29 cellular contexts compared by ENCODE assay signal in the genomic region with DNA sequence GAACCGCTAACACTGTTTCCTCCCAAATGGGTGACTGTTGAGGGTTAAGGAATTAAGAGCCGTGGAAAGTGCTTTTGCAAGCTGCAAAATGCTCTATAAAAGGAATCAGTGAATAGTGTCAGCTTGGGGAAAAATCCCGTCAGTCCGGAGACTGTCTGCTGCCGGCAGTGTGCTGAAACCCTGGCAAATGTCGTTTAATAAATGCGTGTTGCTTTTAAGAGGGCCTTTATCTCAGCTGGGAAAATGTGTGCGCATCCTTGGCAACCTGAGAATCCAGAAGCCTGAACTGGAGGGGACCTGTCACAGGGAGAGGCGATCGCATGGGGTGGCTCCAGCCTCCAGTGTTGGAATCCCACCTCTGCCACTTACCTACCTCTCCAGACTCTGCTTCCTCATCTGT.
"Had no signal": no experiment of that assay in that cellular context is flagged by ENCODE, and none has a peak within 500 bp of the region (broad histone marks: within the 10 kb centered on the region; RNA-seq: fewer than 3 reads in every experiment).

No MANE protein-coding gene starts in this region.

- H3K4me1 ChIP-seq: thyroid gland had no signal

- H3K36me3 Mint-ChIP-seq: immature natural killer cell; mesothelial cell of epicardium; naive B cell; natural killer cell treated with Interleukin-12 subunit alpha and Interleukin-12 subunit beta and Interleukin-15 and Interleukin-18, amount 100 ng/mL, for 72 hours; stimulated activated effector memory CD8-positive, alpha-beta T cell treated with anti-CD3 and anti-CD28 coated beads, Interleukin-12 subunit alpha, Interleukin-12 subunit beta, amount 100 ng/mL, for 72 hours had no signal

- H3K4me3 ChIP-seq: coronary artery, esophagus squamous epithelium, lower lobe of right lung, mucosa of descending colon, ovary, psoas muscle, sigmoid colon, suprapubic skin, thyroid gland, vagina had no signal

- H3K27ac Mint-ChIP-seq: effector memory CD8-positive, alpha-beta T cell; immature natural killer cell; mesothelial cell of epicardium; natural killer cell treated with Interleukin-12 subunit alpha and Interleukin-12 subunit beta and Interleukin-15 and Interleukin-18, amount 100 ng/mL, for 72 hours; stimulated activated effector memory CD8-positive, alpha-beta T cell treated with anti-CD3 and anti-CD28 coated beads, Interleukin-12 subunit alpha, Interleukin-12 subunit beta, amount 100 ng/mL, for 72 hours; stimulated activated naive CD8-positive, alpha-beta T cell treated with anti-CD3 and anti-CD28 coated beads, Interleukin-15, Interleukin-2, amounts not matched to agents 100 ng/mL and 50 ng/mL, for 24 hours had no signal

- DNase-seq: dermis blood vessel endothelial cell; effector memory CD8-positive, alpha-beta T cell; erythroblast; esophagus squamous epithelium; foreskin melanocyte; glutamatergic neuron; immature natural killer cell; islet precursor cell; kidney glomerular epithelial cell; left ventricle myocardium superior; lower lobe of right lung; mucosa of descending colon; naive B cell; occipital lobe; ovary; psoas muscle; right cardiac atrium; sigmoid colon; stimulated activated CD4-positive, alpha-beta T cell treated with anti-CD3 and anti-CD28 coated beads, Interleukin-2, amount 100 ng/mL, for 24 hours; stimulated activated CD4-positive, alpha-beta T cell treated with anti-CD3 and anti-CD28 coated beads, Interleukin-4, amount 100 ng/mL, for 24 hours; thyroid gland; trophoblast cell had no signal

- ATAC-seq: effector memory CD8-positive, alpha-beta T cell; left ventricle myocardium superior; lower lobe of right lung; mucosa of descending colon; natural killer cell treated with Interleukin-12 subunit alpha and Interleukin-12 subunit beta and Interleukin-15 and Interleukin-18, amount 100 ng/mL, for 72 hours; psoas muscle; right cardiac atrium; stimulated activated effector memory CD8-positive, alpha-beta T cell treated with anti-CD3 and anti-CD28 coated beads, Interleukin-12 subunit alpha, Interleukin-12 subunit beta, amount 100 ng/mL, for 72 hours had no signal

- H3K4me1 Mint-ChIP-seq: immature natural killer cell, mesothelial cell of epicardium had no signal

- H3K4me3 Mint-ChIP-seq: effector memory CD8-positive, alpha-beta T cell; immature natural killer cell; mesothelial cell of epicardium; naive B cell; natural killer cell treated with Interleukin-12 subunit alpha and Interleukin-12 subunit beta and Interleukin-15 and Interleukin-18, amount 100 ng/mL, for 72 hours; stimulated activated effector memory CD8-positive, alpha-beta T cell treated with anti-CD3 and anti-CD28 coated beads, Interleukin-12 subunit alpha, Interleukin-12 subunit beta, amount 100 ng/mL, for 72 hours; stimulated activated naive CD8-positive, alpha-beta T cell treated with anti-CD3 and anti-CD28 coated beads, Interleukin-15, Interleukin-2, amounts not matched to agents 100 ng/mL and 50 ng/mL, for 24 hours had no signal

- H3K36me3 ChIP-seq: ovary, thyroid gland, vagina had no signal

- H3K27ac ChIP-seq: esophagus squamous epithelium, lower lobe of right lung, ovary, psoas muscle, sigmoid colon, suprapubic skin, thyroid gland, vagina had no signal

- H3K9me3 Mint-ChIP-seq: effector memory CD8-positive, alpha-beta T cell; immature natural killer cell; mesothelial cell of epicardium; naive B cell; natural killer cell treated with Interleukin-12 subunit alpha and Interleukin-12 subunit beta and Interleukin-15 and Interleukin-18, amount 100 ng/mL, for 72 hours; stimulated activated effector memory CD8-positive, alpha-beta T cell treated with anti-CD3 and anti-CD28 coated beads, Interleukin-12 subunit alpha, Interleukin-12 subunit beta, amount 100 ng/mL, for 72 hours; stimulated activated naive CD8-positive, alpha-beta T cell treated with anti-CD3 and anti-CD28 coated beads, Interleukin-15, Interleukin-2, amounts not matched to agents 100 ng/mL and 50 ng/mL, for 24 hours had no signal

- H3K9me3 ChIP-seq: esophagus squamous epithelium, lower lobe of right lung, mucosa of descending colon, ovary, psoas muscle, sigmoid colon, suprapubic skin, thyroid gland, vagina had no signal

- H3K27me3 ChIP-seq: esophagus squamous epithelium, ovary, sigmoid colon, suprapubic skin, thyroid gland, vagina had no signal
